ENCODE assay signal across 1 cellular context in the genomic region with DNA sequence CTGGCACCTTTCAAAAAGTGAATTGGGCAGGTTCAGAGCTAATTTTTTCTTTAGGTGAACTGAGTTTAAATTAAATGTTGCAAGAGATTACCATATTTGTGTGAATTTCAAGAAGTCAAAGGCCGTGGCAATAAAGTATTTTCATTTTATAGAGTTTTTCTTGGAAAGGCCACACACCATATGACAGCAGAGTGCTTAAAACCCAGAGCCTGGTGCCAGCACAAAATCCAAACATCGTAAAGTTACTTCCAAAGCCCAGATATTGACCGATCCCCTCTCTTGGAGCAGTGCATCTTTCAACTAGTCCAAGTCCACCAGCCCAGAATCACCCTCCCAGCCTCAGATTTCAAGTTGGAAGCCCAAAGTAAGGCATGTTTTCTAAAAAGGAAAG.
TF ChIP-seq lines count a peak whose summit lies in the region.

No MANE protein-coding gene starts in this region.

TF ChIP-seq in HEK293, 187 proteins besides CTCF, POLR2A, EP300 and RAD21 (continued from another document):
- TF ChIP-seq ZNF391 (tag by site-specific recombination; IDR thresholded peaks at IDR 0.05; ENCODE audit: borderline replicate concordance, low read depth) (no peak), FEZF1 (tag by site-specific recombination; IDR thresholded peaks at IDR 0.05) (peak; percentile 40; the same call in 1 of the 2 replicates), ZFP69B (tag by site-specific recombination; IDR thresholded peaks at IDR 0.05) (no peak), ZNF514 (tag by site-specific recombination; IDR thresholded peaks at IDR 0.05) (no peak), ZNF2 (tag by site-specific recombination; IDR thresholded peaks at IDR 0.05) (no peak), ZNF138 (tag by site-specific recombination; IDR thresholded peaks at IDR 0.05; ENCODE audit: borderline replicate concordance) (no peak), ZNF791 (tag by site-specific recombination; IDR thresholded peaks at IDR 0.05) (no peak)
- TF ChIP-seq, protein P1, sequence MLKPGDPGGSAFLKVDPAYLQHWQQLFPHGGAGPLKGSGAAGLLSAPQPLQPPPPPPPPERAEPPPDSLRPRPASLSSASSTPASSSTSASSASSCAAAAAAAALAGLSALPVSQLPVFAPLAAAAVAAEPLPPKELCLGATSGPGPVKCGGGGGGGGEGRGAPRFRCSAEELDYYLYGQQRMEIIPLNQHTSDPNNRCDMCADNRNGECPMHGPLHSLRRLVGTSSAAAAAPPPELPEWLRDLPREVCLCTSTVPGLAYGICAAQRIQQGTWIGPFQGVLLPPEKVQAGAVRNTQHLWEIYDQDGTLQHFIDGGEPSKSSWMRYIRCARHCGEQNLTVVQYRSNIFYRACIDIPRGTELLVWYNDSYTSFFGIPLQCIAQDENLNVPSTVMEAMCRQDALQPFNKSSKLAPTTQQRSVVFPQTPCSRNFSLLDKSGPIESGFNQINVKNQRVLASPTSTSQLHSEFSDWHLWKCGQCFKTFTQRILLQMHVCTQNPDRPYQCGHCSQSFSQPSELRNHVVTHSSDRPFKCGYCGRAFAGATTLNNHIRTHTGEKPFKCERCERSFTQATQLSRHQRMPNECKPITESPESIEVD (tag by site-specific recombination; IDR thresholded peaks at IDR 0.05): peak; percentile 84
- TF ChIP-seq, protein P2, sequence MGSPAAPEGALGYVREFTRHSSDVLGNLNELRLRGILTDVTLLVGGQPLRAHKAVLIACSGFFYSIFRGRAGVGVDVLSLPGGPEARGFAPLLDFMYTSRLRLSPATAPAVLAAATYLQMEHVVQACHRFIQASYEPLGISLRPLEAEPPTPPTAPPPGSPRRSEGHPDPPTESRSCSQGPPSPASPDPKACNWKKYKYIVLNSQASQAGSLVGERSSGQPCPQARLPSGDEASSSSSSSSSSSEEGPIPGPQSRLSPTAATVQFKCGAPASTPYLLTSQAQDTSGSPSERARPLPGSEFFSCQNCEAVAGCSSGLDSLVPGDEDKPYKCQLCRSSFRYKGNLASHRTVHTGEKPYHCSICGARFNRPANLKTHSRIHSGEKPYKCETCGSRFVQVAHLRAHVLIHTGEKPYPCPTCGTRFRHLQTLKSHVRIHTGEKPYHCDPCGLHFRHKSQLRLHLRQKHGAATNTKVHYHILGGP (tag by site-specific recombination; IDR thresholded peaks at IDR 0.05): 0 out of 2 replicates have a peak, but pooled peaks have one; percentile 45
- TF ChIP-seq, protein P3, sequence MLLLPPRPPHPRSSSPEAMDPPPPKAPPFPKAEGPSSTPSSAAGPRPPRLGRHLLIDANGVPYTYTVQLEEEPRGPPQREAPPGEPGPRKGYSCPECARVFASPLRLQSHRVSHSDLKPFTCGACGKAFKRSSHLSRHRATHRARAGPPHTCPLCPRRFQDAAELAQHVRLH (tag by site-specific recombination; IDR thresholded peaks at IDR 0.05): 0 out of 2 replicates have a peak, but pooled peaks have one; percentile 8
